In the genomic region with DNA sequence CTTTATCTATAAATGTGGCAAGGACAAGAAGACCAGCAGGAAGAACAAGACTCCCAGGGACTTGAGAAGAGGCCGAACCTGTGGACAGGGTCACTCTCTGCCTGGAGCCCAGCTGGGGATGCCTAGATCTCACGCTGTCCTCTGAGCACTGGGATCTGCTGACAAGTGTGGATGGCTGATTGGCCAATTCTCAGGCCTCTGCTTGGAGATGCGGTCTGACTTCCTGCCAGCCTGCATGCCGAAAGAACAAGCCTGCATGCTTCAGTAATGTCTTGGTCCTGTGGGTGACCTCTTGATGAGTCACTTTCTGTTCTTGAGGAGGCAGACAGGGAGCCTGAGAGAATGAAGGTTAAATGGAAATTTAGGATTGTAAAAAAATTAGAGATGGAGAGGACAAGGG, we compare ENCODE assay signal across 8 cellular contexts.
DNase-seq lines count a peak whose midpoint lies in the region; ATAC-seq and TF ChIP-seq lines count a peak whose summit lies in the region.

No MANE protein-coding gene starts in this region.

- peak overlapping the region; percentile 5 for H3K27ac ChIP-seq in mammary epithelial cell (ENCODE audit: insufficient read depth, low read depth, low read length)
- H3K27ac ChIP-seq in psoas muscle, result no peak overlapping the region

- no peaks in the 10 kb centered on the region for H4K20me1 ChIP-seq in mammary epithelial cell (ENCODE audit: insufficient read depth, low read length)

- TF ChIP-seq CTCF in mammary epithelial cell (conservative IDR thresholded peaks at IDR 0.05 in 1 of 2, IDR thresholded peaks at IDR 0.05 in 1 of 2; ENCODE audit: extremely low read depth in 1 of 2, insufficient read depth in 1 of 2, low read depth in 1 of 2, low read length in 2 of 2), result no peak
- no peak for TF ChIP-seq CTCF in psoas muscle (IDR thresholded peaks at IDR 0.05)
- no peak for TF ChIP-seq CTCF in GM10266 (IDR thresholded peaks at IDR 0.05; ENCODE audit: control insufficient read depth, insufficient read depth, low read depth, missing control alignments)

- H3K4me1 ChIP-seq in mammary epithelial cell (ENCODE audit: insufficient read depth, low read length) (peaks cover 23% of the 10 kb centered on the region), psoas muscle (no peaks in the 10 kb centered on the region)

- H3K9me3 ChIP-seq in mammary epithelial cell (replicated peaks; ENCODE audit: insufficient read depth, low read length) (peaks cover 5% of the 10 kb centered on the region), psoas muscle (peaks cover 3% of the 10 kb centered on the region)

- in situ Hi-C loops in mammary epithelial cell (cut with MboI; ENCODE audit: low sequenced_read_pairs in 2 of 2), result no loop called here

- H3K27me3 ChIP-seq in mammary epithelial cell (ENCODE audit: insufficient read depth, low read length) (no peaks in the 10 kb centered on the region), psoas muscle (ENCODE audit: insufficient read depth in 3 of 3, low read length in 2 of 3) (no peaks in the 10 kb centered on the region)

- H3K4me2 ChIP-seq in mammary epithelial cell (ENCODE audit: insufficient read depth, low read depth, low read length), result no peak overlapping the region

- CTCF ChIA-PET in mammary epithelial cell (lab: Charles Lee; ENCODE audit: low non-redundant PET), result no interaction called here

- dilution Hi-C loops in mammary epithelial cell (cut with HindIII; ENCODE audit: low sequenced_read_pairs), result no loop called here

- peak overlapping the region; percentile 75 for H2AFZ ChIP-seq in mammary epithelial cell (ENCODE audit: low read depth, low read length)

- no peaks in the 10 kb centered on the region for H3K79me2 ChIP-seq in mammary epithelial cell (ENCODE audit: insufficient read depth, low read length)

- no peak overlapping the region for H3K9ac ChIP-seq in mammary epithelial cell (ENCODE audit: insufficient read depth, low read length)

- H3K4me3 ChIP-seq in mammary epithelial cell (replicated peaks in 1 of 3; ENCODE audit: insufficient read depth in 1 of 3, low read depth in 2 of 3, low read length in 3 of 3) (no peak overlapping the region), psoas muscle (no peak overlapping the region)

- 17% methylated on average over 3 of the region's 4 CpGs for WGBS in mammary epithelial cell (ENCODE audit: low coverage, missing lambda C conversion rate)
- WGBS in psoas muscle, 3 donors, result 41 to 58% (median 45%) methylated on average over 4 of the region's 4 CpGs

- DNase-seq in mammary epithelial cell, result peak; percentile 69
- peak; percentile 67 to 81 for DNase-seq in psoas muscle
- DNase-seq in GM10266 (ENCODE audit: extremely low spot score), result no peak
- no peak for DNase-seq in activated CD4-positive, CD25-positive, alpha-beta regulatory T cell treated with anti-CD3 and anti-CD28 coated beads, Interleukin-2, amount 50 U/mL, for 72 hours
- no peak for DNase-seq in activated CD4-positive, alpha-beta T cell treated with anti-CD3 and anti-CD28 coated beads for 48 hours

- ATAC-seq in GM18873 (IDR thresholded peaks at IDR 0.05; ENCODE audit: low FRiP score, unreplicated experiment) (peak; percentile 62), HG03571 (IDR thresholded peaks at IDR 0.05; ENCODE audit: unreplicated experiment) (peak; percentile 54), psoas muscle (peak; percentile 80 to 85 (median 82)), HG02973 (IDR thresholded peaks at IDR 0.05; ENCODE audit: unreplicated experiment) (no peak)

- H3K36me3 ChIP-seq in mammary epithelial cell (ENCODE audit: insufficient read depth, low read length), result no peaks in the 10 kb centered on the region
- no peaks in the 10 kb centered on the region for H3K36me3 ChIP-seq in psoas muscle (ENCODE audit: insufficient read depth in 1 of 2, low read depth in 1 of 2)

- no TSS peak for BruUV-seq in mammary epithelial cell (replicated peaks; lab: Mats Ljungman, UMichigan)

- intact Hi-C loops in mammary epithelial cell (cut with micrococcal nuclease) (no loop called here), psoas muscle (cut with DNase I) (no loop called here)

Comparison
In these comparisons a context has a peak if more than half of its experiments do, and no peak if none do; other contexts are left out.
1. DNase-seq: peak in mammary epithelial cell (single experiment) and psoas muscle (2 of 2); none in GM10266 (single experiment), activated CD4-positive, CD25-positive, alpha-beta regulatory T cell treated with anti-CD3 and anti-CD28 coated beads, Interleukin-2, amount 50 U/mL, for 72 hours (single experiment) and activated CD4-positive, alpha-beta T cell treated with anti-CD3 and anti-CD28 coated beads for 48 hours (single experiment).